22 cellular contexts compared by ENCODE assay signal in the genomic region with DNA sequence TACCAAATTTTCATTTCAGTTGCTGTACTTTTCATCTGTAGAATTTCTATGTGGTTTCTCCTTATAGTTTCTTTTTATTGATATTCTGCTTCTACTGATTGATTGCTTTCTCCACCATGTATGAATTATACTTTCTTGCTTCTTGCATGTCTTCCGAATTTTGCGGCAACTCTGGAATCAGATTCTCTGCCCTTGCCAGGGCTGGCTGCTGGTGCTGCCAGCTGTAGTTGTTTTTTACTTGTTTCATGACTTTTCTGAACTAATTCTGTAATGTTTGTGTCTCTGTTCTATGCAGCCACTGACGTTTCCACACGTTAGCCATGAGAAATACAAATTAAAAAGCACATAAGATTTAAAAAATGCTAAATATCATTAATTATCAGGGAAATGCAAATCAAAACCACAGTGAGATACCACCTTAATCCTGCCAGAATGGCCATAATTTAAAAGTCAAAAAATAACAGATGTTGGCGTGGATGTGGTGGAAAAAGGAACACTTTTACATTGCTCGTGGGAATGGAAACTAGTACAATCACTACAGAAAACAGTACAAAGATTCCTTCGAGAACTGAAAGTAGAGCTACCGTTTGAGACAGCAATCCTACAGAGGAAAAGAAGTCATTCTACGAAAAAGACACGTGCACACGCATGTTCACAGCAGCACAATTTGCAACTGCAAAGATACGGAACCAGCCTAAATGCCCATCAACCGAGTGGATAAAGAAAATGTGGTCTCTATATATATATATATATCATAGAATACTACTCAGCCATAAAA. TPM values are rescaled to one million over a fixed set of nuclear protein-coding genes. Genes with fewer than 3 reads are reported as not detected.
DNase-seq lines count a peak whose midpoint lies in the region; ATAC-seq, FAIRE-seq and TF ChIP-seq lines count a peak whose summit lies in the region.
"Had no signal": no experiment of that assay in that cellular context is flagged by ENCODE, and none has a peak within 500 bp of the region (broad histone marks: within the 10 kb centered on the region; RNA-seq: fewer than 3 reads in every experiment).

No MANE protein-coding gene starts in this region.

- no peak for TF ChIP-seq RAD21 in K562 (CRISPR knock-in tag; conservative IDR thresholded peaks at IDR 0.05 in 1 of 2, IDR thresholded peaks at IDR 0.05 in 1 of 2)

- no peaks in the 10 kb centered on the region for H3K9me1 ChIP-seq in K562 (ENCODE audit: control insufficient read depth, insufficient read depth, low read length)

- intact Hi-C loops in K562 (cut with micrococcal nuclease): no loop called here
- intact Hi-C loops in aorta (cut with DNase I): no loop called here

- no peaks in the 10 kb centered on the region for H3K4me1 ChIP-seq in K562 (replicated peaks in 1 of 2; ENCODE audit: control insufficient read depth in 2 of 2, insufficient read depth in 2 of 2, low read length in 2 of 2)
- H3K4me1 ChIP-seq in aorta (ENCODE audit: control insufficient read depth in 1 of 2, insufficient read depth in 2 of 2, low read length in 2 of 2): no peaks in the 10 kb centered on the region

- in situ Hi-C loops in K562 (cut with MboI): no loop called here

- H3K27ac ChIP-seq in K562 (ENCODE audit: extremely low read depth, low read depth, low read length) (no peak overlapping the region), aorta (ENCODE audit: low read depth in 1 of 2, low read length in 2 of 2) (no peak overlapping the region)
- H3K27ac ChIP-seq: C4-2B had no signal

- no peaks in the 10 kb centered on the region for H3K79me2 ChIP-seq in K562 (ENCODE audit: control insufficient read depth, insufficient read depth, low read length)

- FAIRE-seq in GM12891 (lab: Jason Lieb, UNC) (peak; percentile 35), K562 (lab: Jason Lieb, UNC) (no peak)
- FAIRE-seq: A204.1, GM19239, H1 had no signal

- BruUV-seq in K562 (replicated peaks; lab: Mats Ljungman, UMichigan): TSS peak; percentile 24

- ATAC-seq in K562 (no peak), aorta (ENCODE audit: low FRiP score) (no peak)

- TF ChIP-seq POLR2A in GM12891 (IDR thresholded peaks at IDR 0.05; ENCODE audit: low read depth, low read length) (no peak), K562 (conservative IDR thresholded peaks at IDR 0.05) (no peak)

- TF ChIP-seq CTCF in AG10803 (conservative IDR thresholded peaks at IDR 0.05; ENCODE audit: low read length) (no peak), K562 (IDR thresholded peaks at IDR 0.05 in 2 of 3, conservative IDR thresholded peaks at IDR 0.05 in 1 of 3; ENCODE audit: insufficient read depth in 2 of 3, low read depth in 1 of 3, low read length in 3 of 3) (no peak)

- no peaks in the 10 kb centered on the region for H4K20me1 ChIP-seq in K562 (replicated peaks; ENCODE audit: control insufficient read depth, insufficient read depth, low read length)

- H3K27me3 ChIP-seq in K562 (ENCODE audit: control insufficient read depth in 2 of 2, insufficient read depth in 2 of 2, low read length in 2 of 2) (no peaks in the 10 kb centered on the region), aorta (ENCODE audit: control insufficient read depth in 1 of 2, insufficient read depth in 2 of 2, low read length in 1 of 2) (no peaks in the 10 kb centered on the region)
- H3K27me3 ChIP-seq: MG63 had no signal

- H3K4me3 ChIP-seq in AG10803 (ENCODE audit: low read length) (peak overlapping the region; percentile 19; the same call in 1 of the 2 replicates), K562 (no peak overlapping the region), aorta (ENCODE audit: low read length in 2 of 2) (no peak overlapping the region)
- H3K4me3 ChIP-seq: MG63 had no signal

- no peak for TF ChIP-seq EP300 in K562 (IDR thresholded peaks at IDR 0.05; ENCODE audit: low read length)

- no peak overlapping the region for H3K9ac ChIP-seq in K562 (ENCODE audit: insufficient read depth in 1 of 2, low read depth in 2 of 2, low read length in 2 of 2)
- H3K9ac ChIP-seq: SK-N-SH had no signal

- no peak overlapping the region for H2AFZ ChIP-seq in K562 (ENCODE audit: low read depth, low read length)

- POLR2A ChIA-PET in K562 (lab: Yijun Ruan, JAX): interaction anchor here (0.6 to 1.8 kb wide), 6 partner anchors 9 to 763 kb away, joined by 3 to 4 read pairs (median 4); no protein-coding TSS in a partner anchor

- H3K36me3 ChIP-seq in K562 (ENCODE audit: control insufficient read depth, insufficient read depth, low read length): peaks cover 27% of the 10 kb centered on the region; the same call in 1 of the 3 replicates
- H3K36me3 ChIP-seq in aorta (ENCODE audit: control insufficient read depth in 1 of 2, insufficient read depth in 2 of 2, low read length in 1 of 2): no peaks in the 10 kb centered on the region

- DNase-seq in AG10803 (ENCODE audit: low read depth) (peak; percentile 34), GM12891 (ENCODE audit: insufficient read length, low spot score) (no peak), MV-4-11 (lab: John Stamatoyannopoulos, UW) (peak; percentile 54), K562 (ENCODE audit: extremely low read depth in 1 of 4, low spot score in 3 of 4) (no peak), AML-193 (lab: John Stamatoyannopoulos, UW) (no peak), NCI-H2081 treated with DMSO at 0.1 percent for 48 hours (lab: John Stamatoyannopoulos, UW) (no peak), aorta (no peak), CD1c-positive myeloid dendritic cell (ENCODE audit: extremely low spot score) (no peak)
- DNase-seq: DMS79 treated with DMSO at 0.1 percent for 48 hours, Kasumi-1, MG63, NCI-H1092, NCI-H1436 treated with DMSO at 0.1 percent for 48 hours, NCI-H2081, NCI-H748 treated with DMSO at 0.1 percent for 48 hours, OCI-M1, SHP77, SK-N-SH had no signal

- CTCF ChIA-PET in K562 (lab: Yijun Ruan, JAX; ENCODE audit: low intra/inter-chr PET ratio): no interaction called here

- WGBS in K562 (ENCODE audit: insufficient coverage, low coverage, missing lambda C conversion rate): 92% methylated on average over 13 of the region's 13 CpGs
- whole genome bisulfite sequencing in aorta, 2 donors: 80 to 87% methylated on average over 13 of the region's 13 CpGs

- H3K4me2 ChIP-seq in K562 (ENCODE audit: insufficient read depth, low read length): no peak overlapping the region
- H3K4me2 ChIP-seq: SK-N-SH had no signal

- no peaks in the 10 kb centered on the region for H3K9me3 ChIP-seq in K562 (replicated peaks; ENCODE audit: control insufficient read depth, insufficient read depth, low read depth, low read length)
- no peaks in the 10 kb centered on the region for H3K9me3 ChIP-seq in aorta (ENCODE audit: control insufficient read depth, low read length)
- H3K9me3 ChIP-seq: MG63, SK-N-SH had no signal

TF ChIP-seq in GM12891, 5 proteins besides CTCF, POLR2A, EP300 and RAD21:
- TF ChIP-seq POU2F2 (IDR thresholded peaks at IDR 0.05; ENCODE audit: low read depth, low read length): no peak
- TF ChIP-seq SPI1 (IDR thresholded peaks at IDR 0.05; ENCODE audit: low read depth, low read length): 0 out of 2 replicates have a peak, but pooled peaks have one; percentile 4

TF ChIP-seq in K562, 482 proteins besides CTCF, POLR2A, EP300 and RAD21:
- TF ChIP-seq, protein P1, sequence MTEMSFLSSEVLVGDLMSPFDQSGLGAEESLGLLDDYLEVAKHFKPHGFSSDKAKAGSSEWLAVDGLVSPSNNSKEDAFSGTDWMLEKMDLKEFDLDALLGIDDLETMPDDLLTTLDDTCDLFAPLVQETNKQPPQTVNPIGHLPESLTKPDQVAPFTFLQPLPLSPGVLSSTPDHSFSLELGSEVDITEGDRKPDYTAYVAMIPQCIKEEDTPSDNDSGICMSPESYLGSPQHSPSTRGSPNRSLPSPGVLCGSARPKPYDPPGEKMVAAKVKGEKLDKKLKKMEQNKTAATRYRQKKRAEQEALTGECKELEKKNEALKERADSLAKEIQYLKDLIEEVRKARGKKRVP (CRISPR knock-in tag; IDR thresholded peaks at IDR 0.05): no peak
- TF ChIP-seq DPF2 (IDR thresholded peaks at IDR 0.05) (no peak), RFX1 (IDR thresholded peaks at IDR 0.05) (no peak), BHLHE40 (IDR thresholded peaks at IDR 0.05; ENCODE audit: low read length) (no peak), ZSCAN32 (CRISPR knock-in tag; IDR thresholded peaks at IDR 0.05) (no peak), RB1 (IDR thresholded peaks at IDR 0.05; ENCODE audit: low read depth) (no peak), ZKSCAN1 (IDR thresholded peaks at IDR 0.05; ENCODE audit: low read depth, low read length) (no peak), KDM2B (CRISPR knock-in tag; IDR thresholded peaks at IDR 0.05) (no peak), ZFX (CRISPR knock-in tag; IDR thresholded peaks at IDR 0.05) (no peak), LARP7 (IDR thresholded peaks at IDR 0.05) (no peak)
TF ChIP-seq in K562: peak in this region for 0.

RNA-seq across cellular contexts. Expression of a gene that starts 51.5 kb away (rescaled TPM):
- 90.5 TPM for polyA plus RNA-seq in GM12891 (2012; ENCODE audit: low read depth, missing spikeins)
- total RNA-seq in K562 (2011; cell fraction: chromatin; rRNA removed; ENCODE audit: low replicate concordance): 159 and 265 TPM in 2 replicates
- total RNA-seq in K562 (2011; cell fraction: nucleolus; rRNA removed): 94.7 and 113 TPM in 2 replicates
- total RNA-seq in K562 (2011; cell fraction: nucleoplasm; rRNA removed): 88.9 and 95.8 TPM in 2 replicates
- total RNA-seq in K562 (2014; rRNA removed) (89.7 and 103 TPM in 2 replicates), K562 (2014; rRNA removed; fragmentation: Illumina TruSeq; extraction: Trizol) (6.8 and 12.3 TPM in 2 replicates), K562 (2015; rRNA removed; fragmentation: Illumina TruSeq; extraction: Trizol) (32.6 TPM in 2 replicates), K562 (2021) (67.4 and 75.3 TPM in 2 replicates), aorta (10 to 100 TPM; 20.3 to 35.8 TPM)
- polyA plus RNA-seq in K562 (2011; rRNA removed) (18.0 and 23.3 TPM in 2 replicates), K562 (2014; fragmentation: Illumina TruSeq; extraction: Trizol) (11.4 and 16.7 TPM in 2 replicates), K562 (2014; fragmentation: Nextera tagmentation; extraction: Ambion mirVana) (1 to 10 TPM; 1.7 to 5.0 TPM), K562 (2014; rRNA removed) (53.5 and 65.3 TPM in 2 replicates), aorta (10 to 100 TPM; 14.8 to 20.1 TPM)
- 31.4 and 103 TPM in 2 replicates for polyA plus RNA-seq in K562 (2011; cell fraction: cytosol; rRNA removed)
- 23.7 and 53.1 TPM in 2 replicates for polyA plus RNA-seq in K562 (2011; cell fraction: nucleus; rRNA removed)
- polyA plus RNA-seq in K562 (2012): 50.7 and 89.9 TPM in 2 replicates
- 14.5 and 17.9 TPM in 2 replicates for polyA minus RNA-seq in K562 (2011; rRNA and poly(A)+ RNA removed)
- 34.4 and 62.5 TPM in 2 replicates for polyA minus RNA-seq in K562 (2011; cell fraction: cytosol; rRNA and poly(A)+ RNA removed)
- 21.5 and 31.9 TPM in 2 replicates for polyA minus RNA-seq in K562 (2011; cell fraction: nucleus; rRNA and poly(A)+ RNA removed)

Comparison
In these comparisons a context has a peak if more than half of its experiments do, and no peak if none do; other contexts are left out.
1. DNase-seq: peak in AG10803 (single experiment) and MV-4-11 (single experiment); none in GM12891 (single experiment), K562 (0 of 4), AML-193 (0 of 2), NCI-H2081 treated with DMSO at 0.1 percent for 48 hours (single experiment), aorta (0 of 2) and CD1c-positive myeloid dendritic cell (single experiment).